Comparison of ENCODE assay signal across 21 cellular contexts in the genomic region with DNA sequence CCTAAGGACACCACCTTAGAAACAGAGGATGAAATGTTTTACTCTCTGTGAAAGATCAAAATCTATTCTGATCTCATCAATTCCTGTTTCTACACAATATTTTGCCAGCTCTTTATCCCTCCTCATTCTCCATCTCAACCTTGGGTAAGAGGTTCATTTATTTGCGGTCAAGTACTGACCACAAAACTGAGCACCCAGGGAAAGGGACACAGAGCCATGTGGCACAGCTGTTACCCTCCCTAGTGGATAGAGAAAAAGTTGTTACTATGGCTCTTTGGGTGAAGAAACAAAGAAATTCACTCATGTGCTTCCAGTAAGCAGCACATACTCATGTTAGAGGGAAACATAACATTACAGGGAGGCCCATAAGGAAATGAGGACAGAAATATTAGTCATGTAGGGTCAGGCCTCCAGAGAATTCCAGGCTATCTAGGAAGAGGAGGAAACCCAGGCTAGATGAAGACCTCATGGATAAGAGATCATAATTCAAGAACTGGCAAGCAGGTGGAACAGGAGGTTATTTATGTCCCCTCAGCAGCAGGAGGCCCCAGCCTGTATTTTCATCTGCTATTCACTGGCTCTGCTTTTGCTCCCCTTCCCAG.
A peak's percentile ranks its signal among the peaks of the same experiment; 100 is the strongest.
DNase-seq lines count a peak whose midpoint lies in the region.
"Had no signal": no experiment of that assay in that cellular context is flagged by ENCODE, and none has a peak within 500 bp of the region (broad histone marks: within the 10 kb centered on the region; RNA-seq: fewer than 3 reads in every experiment).

No MANE protein-coding gene starts in this region.

- no peaks in the 10 kb centered on the region for H3K9me3 Mint-ChIP-seq in activated CD4-positive, alpha-beta memory T cell treated with anti-CD3 and anti-CD28 coated beads for 36 hours
- H3K9me3 Mint-ChIP-seq: brain; CD4-positive, CD25-positive, alpha-beta regulatory T cell; neural crest cell; WTC11 had no signal

- no peak overlapping the region for H3K4me3 ChIP-seq in SJCRH30
- H3K4me3 ChIP-seq: heart right ventricle, testis had no signal

- H3K4me3 Mint-ChIP-seq in activated CD4-positive, alpha-beta memory T cell treated with anti-CD3 and anti-CD28 coated beads for 36 hours: no peak overlapping the region
- H3K4me3 Mint-ChIP-seq: activated CD8-positive, alpha-beta T cell treated with anti-CD3 and anti-CD28 coated beads, Interleukin-2, amount 10 ng/mL, durations not matched to agents 7 days and 5 days; activated naive CD8-positive, alpha-beta T cell; brain; CD4-positive, CD25-positive, alpha-beta regulatory T cell; neural crest cell; WTC11 had no signal

- H3K27ac ChIP-seq in SJCRH30: peak overlapping the region; percentile 60
- H3K27ac ChIP-seq: heart right ventricle, testis had no signal

- H3K27me3 Mint-ChIP-seq in activated CD4-positive, alpha-beta memory T cell treated with anti-CD3 and anti-CD28 coated beads for 36 hours: no peaks in the 10 kb centered on the region
- H3K27me3 Mint-ChIP-seq: activated naive CD8-positive, alpha-beta T cell; brain; CD4-positive, CD25-positive, alpha-beta regulatory T cell had no signal

- H3K36me3 ChIP-seq in SJCRH30: no peaks in the 10 kb centered on the region

- H3K36me3 Mint-ChIP-seq in activated CD4-positive, alpha-beta memory T cell treated with anti-CD3 and anti-CD28 coated beads for 36 hours: peaks cover 3% of the 10 kb centered on the region

- intact Hi-C loops in activated CD4-positive, alpha-beta memory T cell treated with anti-CD3 and anti-CD28 coated beads for 36 hours (cut with micrococcal nuclease): no loop called here

- H3K27ac Mint-ChIP-seq in activated CD4-positive, alpha-beta memory T cell treated with anti-CD3 and anti-CD28 coated beads for 36 hours: no peak overlapping the region
- H3K27ac Mint-ChIP-seq: activated CD8-positive, alpha-beta T cell treated with anti-CD3 and anti-CD28 coated beads, Interleukin-2, amount 10 ng/mL, durations not matched to agents 7 days and 5 days; activated naive CD8-positive, alpha-beta T cell; brain; CD4-positive, CD25-positive, alpha-beta regulatory T cell; WTC11 had no signal

- H3K27me3 ChIP-seq in SJCRH30: no peaks in the 10 kb centered on the region
- H3K27me3 ChIP-seq: heart right ventricle, testis had no signal

- no peaks in the 10 kb centered on the region for H3K4me1 Mint-ChIP-seq in activated CD4-positive, alpha-beta memory T cell treated with anti-CD3 and anti-CD28 coated beads for 36 hours (ENCODE audit: low read depth)
- H3K4me1 Mint-ChIP-seq: brain, neural crest cell had no signal

- POLR2A ChIA-PET in activated CD4-positive, alpha-beta memory T cell treated with anti-CD3 and anti-CD28 coated beads for 36 hours (lab: Charles Lee): no interaction called here

- H3K9me3 ChIP-seq in SJCRH30 (replicated peaks): no peaks in the 10 kb centered on the region
- H3K9me3 ChIP-seq: heart right ventricle, testis had no signal

- H3K4me1 ChIP-seq in SJCRH30: peaks cover 29% of the 10 kb centered on the region
- H3K4me1 ChIP-seq: testis had no signal

- CTCF ChIA-PET in activated CD4-positive, alpha-beta memory T cell treated with anti-CD3 and anti-CD28 coated beads for 36 hours (lab: Charles Lee): interaction anchor here (1.4 to 2.7 kb wide), 3 partner anchors 11 to 87 kb away, joined by 3 to 9 read pairs (median 4); no protein-coding TSS in a partner anchor

- DNase-seq in NCI-H2107 treated with DMSO at 0.1 percent for 48 hours (lab: John Stamatoyannopoulos, UW; ENCODE audit: unreplicated experiment) (peak; percentile 9), NCI-H2107 (lab: John Stamatoyannopoulos, UW) (no peak), SJCRH30 (peak; percentile 89 to 97), hepatic stellate cell (ENCODE audit: low spot score) (peak; percentile 40), stromal cell of bone marrow (ENCODE audit: low read depth) (peak; percentile 22), Ammon's horn (ENCODE audit: low spot score) (no peak)
- no peak for DNase-seq in activated CD4-positive, alpha-beta memory T cell treated with anti-CD3 and anti-CD28 coated beads for 36 hours
- DNase-seq in activated naive CD4-positive, alpha-beta T cell treated with anti-CD3 and anti-CD28 coated beads, Interleukin-2, amount 50 U/mL, for 16 hours: no peak
- DNase-seq: activated CD8-positive, alpha-beta T cell treated with anti-CD3 and anti-CD28 coated beads, Interleukin-2, amount 10 ng/mL, durations not matched to agents 7 days and 5 days; activated T-cell treated with anti-CD3 and anti-CD28 coated beads, Interleukin-2, amount 50 U/mL, for 48 hours; CD4-positive, CD25-positive, alpha-beta regulatory T cell; heart right ventricle; NCI-H187; NCI-H524; retina; SHP77; testis had no signal

Comparison
In these comparisons a context has a peak if more than half of its experiments do, and no peak if none do; other contexts are left out.
1. DNase-seq: peak in NCI-H2107 treated with DMSO at 0.1 percent for 48 hours (single experiment), SJCRH30 (2 of 2), hepatic stellate cell (single experiment) and stromal cell of bone marrow (single experiment); none in NCI-H2107 (single experiment), activated CD4-positive, alpha-beta memory T cell treated with anti-CD3 and anti-CD28 coated beads for 36 hours (single experiment), Ammon's horn (single experiment) and activated naive CD4-positive, alpha-beta T cell treated with anti-CD3 and anti-CD28 coated beads, Interleukin-2, amount 50 U/mL, for 16 hours (single experiment).